Comparison of ENCODE assay signal across 1 cellular context in the genomic region with DNA sequence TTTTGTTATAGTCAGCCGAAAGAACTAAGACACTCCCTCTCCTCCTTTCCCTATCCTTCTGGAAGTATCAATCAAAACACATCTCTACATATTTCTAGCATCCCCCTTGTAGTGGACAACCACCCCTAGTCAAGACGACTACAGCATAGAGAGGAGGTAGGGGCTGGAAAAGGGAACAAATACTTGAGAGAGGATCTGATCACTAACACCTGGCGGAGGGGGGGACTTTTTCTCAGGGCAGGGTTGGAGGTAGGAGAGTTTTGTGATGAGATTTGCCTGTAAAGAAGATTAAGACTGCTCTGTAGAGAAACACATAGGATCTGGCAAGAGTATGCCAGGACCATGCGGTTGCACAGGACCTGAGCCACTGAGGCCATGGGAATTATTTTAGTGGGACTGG.
TF ChIP-seq lines count a peak whose summit lies in the region.

No MANE protein-coding gene starts in this region.

TF ChIP-seq in H1, 55 proteins besides CTCF, POLR2A, EP300 and RAD21:
- no peak for TF ChIP-seq SRF (IDR thresholded peaks at IDR 0.05; ENCODE audit: low read depth, low read length)
- no peak for TF ChIP-seq HDAC6 (IDR thresholded peaks at IDR 0.05; ENCODE audit: low read depth, low read length)
- no peak for TF ChIP-seq RFX5 (IDR thresholded peaks at IDR 0.05; ENCODE audit: borderline replicate concordance, low read depth, low read length)
- no peak for TF ChIP-seq MAFK (IDR thresholded peaks at IDR 0.05; ENCODE audit: low read depth, low read length)
- no peak for TF ChIP-seq RXRA (IDR thresholded peaks at IDR 0.05; ENCODE audit: insufficient read depth, low read depth, low read length)
- no peak for TF ChIP-seq TEAD4 (IDR thresholded peaks at IDR 0.05; ENCODE audit: low read depth, low read length)
- TF ChIP-seq GTF2F1 (IDR thresholded peaks at IDR 0.05; ENCODE audit: borderline replicate concordance, low read depth, low read length), result no peak
- no peak for TF ChIP-seq KDM4A (IDR thresholded peaks at IDR 0.05; ENCODE audit: low read depth, low read length, severe bottlenecking)
- no peak for TF ChIP-seq CHD2 (IDR thresholded peaks at IDR 0.05; ENCODE audit: low read length)
- TF ChIP-seq CBX8 (IDR thresholded peaks at IDR 0.05; ENCODE audit: borderline replicate concordance, low read depth, low read length), result no peak
- no peak for TF ChIP-seq SP2 (IDR thresholded peaks at IDR 0.05; ENCODE audit: low read length)
